In the genomic region with DNA sequence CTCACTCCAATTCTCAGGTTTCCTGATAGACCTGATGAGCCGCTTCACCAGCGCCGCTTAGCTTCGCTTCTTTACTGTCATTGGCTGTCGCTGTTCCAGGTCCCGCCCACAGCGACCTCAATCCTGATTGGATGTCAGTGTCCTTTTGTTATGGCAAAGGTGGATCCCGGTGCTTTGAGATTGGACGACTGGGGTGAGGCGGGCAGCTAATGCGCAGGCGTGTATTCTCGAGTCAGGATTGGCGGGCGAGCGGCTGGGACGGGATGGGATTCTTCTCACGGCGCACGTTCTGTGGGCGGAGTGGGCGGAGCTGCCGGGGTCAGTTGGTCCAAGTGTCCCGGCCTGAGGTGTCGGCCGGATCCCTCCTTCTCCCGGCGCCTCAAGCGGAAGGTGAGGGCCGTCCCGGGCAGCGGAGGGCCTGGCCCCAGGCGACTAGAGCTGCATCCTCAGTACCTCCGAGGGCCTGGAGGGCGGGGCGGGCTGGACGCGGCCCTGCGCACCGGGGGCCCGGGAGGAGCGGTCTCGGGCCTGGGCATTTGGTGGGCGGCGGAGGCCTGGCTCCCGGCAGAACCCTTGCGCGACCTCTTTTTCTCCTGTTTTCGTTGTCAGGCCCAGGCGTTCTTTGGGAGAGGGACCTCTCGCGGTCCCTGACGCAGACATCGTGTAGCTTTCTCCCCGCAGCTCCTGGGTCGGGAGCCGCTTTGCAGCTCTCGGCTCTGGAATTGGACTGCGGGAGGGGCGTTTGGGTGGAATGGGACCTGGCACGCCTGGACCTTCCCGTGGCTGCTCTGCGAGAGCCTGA, we compare ENCODE assay signal across 8 cellular contexts. TPM values are rescaled to one million over a fixed set of nuclear protein-coding genes. Genes with fewer than 3 reads are reported as not detected.
DNase-seq lines count a peak whose midpoint lies in the region; ATAC-seq, FAIRE-seq and TF ChIP-seq lines count a peak whose summit lies in the region.

A gene (plus strand): TSS at position 319 of the 802 bp plus-strand sequence. CDS start 5,525 bp downstream, outside the sequence.

- WGBS in H1 (ENCODE audit: extremely low coverage in 1 of 2, insufficient coverage in 1 of 2, insufficient read length in 1 of 2, insufficient replicate concordance in 2 of 2, low coverage in 1 of 2, low lambda C conversion rate in 2 of 2, missing lambda C conversion rate in 1 of 2), 2 experiments: 1% methylated on average over 50 of the region's 63 CpGs; no CpG with 5 or more reads in 1 of the 2 experiments

- no peaks in the 10 kb centered on the region for H3K36me3 ChIP-seq in CD8-positive, alpha-beta memory T cell (ENCODE audit: insufficient read depth, low read length)
- H3K36me3 ChIP-seq in H1 (ENCODE audit: control insufficient read depth in 2 of 4, insufficient read depth in 4 of 4, low read length in 3 of 4): no peaks in the 10 kb centered on the region

- peak within 1 kb of the TSS; percentile 81 for H2AFZ ChIP-seq in H1 (ENCODE audit: low read length)

- H3K9me3 Mint-ChIP-seq in CD8-positive, alpha-beta memory T cell: no peaks in the 10 kb centered on the region
- H3K9me3 Mint-ChIP-seq in memory B cell: no peaks in the 10 kb centered on the region

- TF ChIP-seq CTCF in H1 (IDR thresholded peaks at IDR 0.05; ENCODE audit: control extremely low read depth in 1 of 3, insufficient read depth in 1 of 3, low read depth in 1 of 3, low read length in 3 of 3): no peak

- ATAC-seq in GM19468 (IDR thresholded peaks at IDR 0.05; ENCODE audit: extremely low read depth, unreplicated experiment) (peak; percentile 94), memory B cell (ENCODE audit: low read depth) (peak; percentile 90)

- 0 out of 3 replicates have a peak, but pooled peaks of 1 of the 2 experiments have one; percentile 6 for TF ChIP-seq EP300 in H1 (IDR thresholded peaks at IDR 0.05; ENCODE audit: borderline replicate concordance in 1 of 2, low read depth in 2 of 2, low read length in 2 of 2)

- peaks cover 1% of the 10 kb centered on the region in 2 experiments for H4K20me1 ChIP-seq in H1 (replicated peaks in 1 of 2; ENCODE audit: control insufficient read depth in 1 of 2, insufficient read depth in 2 of 2, low read length in 2 of 2)

- peaks cover 21% of the 10 kb centered on the region for H3K4me1 ChIP-seq in CD8-positive, alpha-beta memory T cell (ENCODE audit: insufficient read depth, low read length)
- peaks cover 0 to 4% (median 0%) of the 10 kb centered on the region in 4 experiments; a peak in 2 of 7 replicates for H3K4me1 ChIP-seq in H1 (replicated peaks in 1 of 4; ENCODE audit: control insufficient read depth in 3 of 4, insufficient read depth in 4 of 4, low read length in 3 of 4)

- H3K18ac ChIP-seq in H1 (ENCODE audit: extremely low read depth, low read length): peak within 1 kb of the TSS; percentile 64; the same call in 1 of the 2 replicates

- peaks cover 7 to 45% of the 10 kb centered on the region in 2 experiments; a peak in 3 of 4 replicates for H3K79me2 ChIP-seq in H1 (ENCODE audit: control insufficient read depth in 1 of 2, insufficient read depth in 2 of 2, low read length in 2 of 2)

- H3K14ac ChIP-seq in H1 (ENCODE audit: insufficient read length): no peak within 1 kb of the TSS

- peak within 1 kb of the TSS in 1 of 7 donors; percentile 82 for H3K4me3 Mint-ChIP-seq in CD8-positive, alpha-beta memory T cell
- H3K4me3 Mint-ChIP-seq in memory B cell: no peak within 1 kb of the TSS

- peaks cover 27 to 41% (median 32%) of the 10 kb centered on the region in 3 donors for H3K4me1 Mint-ChIP-seq in CD8-positive, alpha-beta memory T cell
- H3K4me1 Mint-ChIP-seq in memory B cell: peaks cover 25% of the 10 kb centered on the region

- H3K4me3 ChIP-seq in CD8-positive, alpha-beta memory T cell (ENCODE audit: low read length): peak within 1 kb of the TSS; percentile 88
- H3K4me3 ChIP-seq in H1 (ENCODE audit: extremely low read depth in 1 of 4, insufficient read depth in 2 of 4, low read depth in 3 of 4, low read length in 4 of 4): peak within 1 kb of the TSS; percentile 86 to 96 (median 92)

- no peak within 1 kb of the TSS for H2BK120ac ChIP-seq in H1 (replicated peaks; ENCODE audit: low read depth, low read length)

- peak within 1 kb of the TSS; percentile 67 for H3K27ac ChIP-seq in CD8-positive, alpha-beta memory T cell (ENCODE audit: low read depth, low read length)
- peak within 1 kb of the TSS; percentile 74 for H3K27ac ChIP-seq in H1 (ENCODE audit: low read depth, low read length)

- DNase-seq in CD8-positive, alpha-beta memory T cell: peak; percentile 94 to 98 (median 97)
- DNase-seq in HS-5 (ENCODE audit: low read depth) (peak; percentile 96), H1 (ENCODE audit: low read depth in 1 of 2, low spot score in 2 of 2) (peak; percentile 94 to 99), memory B cell (ENCODE audit: low spot score in 2 of 2) (peak; percentile 82 to 92)
- DNase-seq in NK-92 treated with Interleukin-12 subunit alpha and Interleukin-12 subunit beta, amount 100 ng/mL, for 24 hours (lab: John Stamatoyannopoulos, UW): peak; percentile 89
- DNase-seq in activated CD8-positive, alpha-beta memory T cell treated with anti-CD3 and anti-CD28 coated beads for 48 hours (ENCODE audit: low read depth in 2 of 3, low spot score in 2 of 3): peak; percentile 76 to 94 (median 89)
- DNase-seq in stimulated activated CD8-positive, alpha-beta memory T cell treated with anti-CD3 and anti-CD28 coated beads, Interleukin-12 subunit alpha, Interleukin-12 subunit beta, amount 100 ng/mL, for 24 hours (ENCODE audit: extremely low read depth): peak; percentile 93

- peak within 1 kb of the TSS; percentile 45 for H4K5ac ChIP-seq in H1 (ENCODE audit: insufficient read length, low read depth, low read length)

- CTCF ChIA-PET in CD8-positive, alpha-beta memory T cell (lab: Charles Lee): interaction anchor here (0.6 to 4.3 kb wide), 5 partner anchors 9 to 1188 kb away, joined by 3 to 68 read pairs (median 10); a partner anchor contains a TSS
- CTCF ChIA-PET in H1 (lab: Charles Lee; ENCODE audit: partially characterized antibody): interaction anchor here (1.1 to 4.2 kb wide), 6 partner anchors 13 to 200 kb away, joined by 3 to 41 read pairs (median 4); a partner anchor contains a TSS

- FAIRE-seq in H1 (lab: Jason Lieb, UNC): peak; percentile 94

- peaks cover 1 to 6% of the 10 kb centered on the region in 2 donors for H3K27me3 Mint-ChIP-seq in CD8-positive, alpha-beta memory T cell
- H3K27me3 Mint-ChIP-seq in memory B cell: no peaks in the 10 kb centered on the region

- no peak for TF ChIP-seq RAD21 in H1 (IDR thresholded peaks at IDR 0.05 in 1 of 2, conservative IDR thresholded peaks at IDR 0.05 in 1 of 2; ENCODE audit: low read depth in 2 of 2, low read length in 2 of 2)

- H3K23ac ChIP-seq in H1 (ENCODE audit: insufficient read length): no peak within 1 kb of the TSS

- H3K9me3 ChIP-seq in CD8-positive, alpha-beta memory T cell (ENCODE audit: low read length): no peaks in the 10 kb centered on the region
- H3K9me3 ChIP-seq in H1 (ENCODE audit: insufficient read depth in 2 of 2, low read depth in 1 of 2, low read length in 1 of 2): no peaks in the 10 kb centered on the region

- POLR2A ChIA-PET in CD8-positive, alpha-beta memory T cell (lab: Charles Lee): interaction anchor here (0.6 to 2.4 kb wide), 5 partner anchors 8 to 920 kb away, joined by 3 to 18 read pairs (median 3); a partner anchor contains a TSS
- POLR2A ChIA-PET in H1 (lab: Charles Lee; ENCODE audit: partially characterized antibody): interaction anchor here (0.5 to 3.7 kb wide), 13 partner anchors 10 to 759 kb away, joined by 3 to 14 read pairs (median 3); a partner anchor contains a TSS

- no peak within 1 kb of the TSS for H4K91ac ChIP-seq in H1 (replicated peaks; ENCODE audit: insufficient read length, low read length)

- H2BK20ac ChIP-seq in H1 (ENCODE audit: low read length): no peak within 1 kb of the TSS

- peak within 1 kb of the TSS; percentile 88 for H3K4me2 ChIP-seq in H1 (ENCODE audit: insufficient read depth in 1 of 2, low read depth in 2 of 2, low read length in 2 of 2)

- H2BK5ac ChIP-seq in H1 (ENCODE audit: low read depth, low read length): peak within 1 kb of the TSS; percentile 58; the same call in 1 of the 2 replicates

- TF ChIP-seq POLR2A in H1 (IDR thresholded peaks at IDR 0.05; ENCODE audit: control extremely low read depth in 1 of 2, low read depth in 2 of 2, low read length in 2 of 2): peak in 1 of 2 experiments; percentile 84; a peak in 2 of 3 replicates

- H3K23me2 ChIP-seq in H1 (ENCODE audit: low read depth, low read length): peaks cover 5% of the 10 kb centered on the region

- no peaks in the 10 kb centered on the region for H3K27me3 ChIP-seq in CD8-positive, alpha-beta memory T cell (ENCODE audit: insufficient read depth, low read length, poor library complexity, severe bottlenecking)
- no peaks in the 10 kb centered on the region for H3K27me3 ChIP-seq in H1 (replicated peaks in 1 of 4; ENCODE audit: control insufficient read depth in 3 of 4, extremely low read depth in 1 of 4, insufficient read depth in 3 of 4, low read length in 3 of 4)

- H3K79me1 ChIP-seq in H1 (ENCODE audit: low read depth, low read length): no peaks in the 10 kb centered on the region

- H3K4ac ChIP-seq in H1 (replicated peaks; ENCODE audit: insufficient read length, low read depth, low read length): no peak within 1 kb of the TSS

- H3K9ac ChIP-seq in H1 (replicated peaks in 1 of 4; ENCODE audit: extremely low read depth in 1 of 4, low read depth in 3 of 4, low read length in 3 of 4): peak within 1 kb of the TSS; percentile 76 to 87 (median 79)

- H3K27ac Mint-ChIP-seq in CD8-positive, alpha-beta memory T cell: peak within 1 kb of the TSS; percentile 11 to 86 (median 68)
- H3K27ac Mint-ChIP-seq in memory B cell: no peak within 1 kb of the TSS

- H3K36me3 Mint-ChIP-seq in CD8-positive, alpha-beta memory T cell: peaks cover 0 to 1% (median 0%) of the 10 kb centered on the region in 3 donors
- no peaks in the 10 kb centered on the region for H3K36me3 Mint-ChIP-seq in memory B cell

- no peak within 1 kb of the TSS for H2BK15ac ChIP-seq in H1 (ENCODE audit: low read length)

- H3K56ac ChIP-seq in H1 (replicated peaks; ENCODE audit: insufficient read length, low read depth, low read length): no peak within 1 kb of the TSS

- H4K8ac ChIP-seq in H1 (ENCODE audit: extremely low read depth, insufficient read depth, low read length): peak within 1 kb of the TSS; percentile 63

- no peak within 1 kb of the TSS for H2AK5ac ChIP-seq in H1 (ENCODE audit: low read depth, low read length)

- no peak within 1 kb of the TSS for H2BK12ac ChIP-seq in H1 (ENCODE audit: low read depth, low read length)

RNA-seq across cellular contexts. Expression of the gene that starts here (rescaled TPM):
- 10 to 100 TPM; 39.6 to 40.8 TPM for total RNA-seq in CD8-positive, alpha-beta memory T cell
- 35.4 TPM for polyA plus RNA-seq in CD8-positive, alpha-beta memory T cell
- 33.1 and 33.4 TPM in 2 replicates for total RNA-seq in H1 (2021; fragmentation: NEBNext Ultra II Directional; extraction: Animal tissue kit (Norgen Biotek cat#: 25700))
- polyA plus RNA-seq in H1 (2011; rRNA removed): 4.5 and 12.1 TPM in 2 replicates
- polyA plus RNA-seq in H1 (2011; cell fraction: cytosol; rRNA removed): 19.2 TPM
- 2.0 TPM for polyA plus RNA-seq in H1 (2011; cell fraction: nucleus; rRNA removed)
- polyA plus RNA-seq in H1 (2012, experiment 1 of 2): 10.1 to 24.6 TPM (median 11.7 TPM) in 4 replicates
- 6.1 TPM for polyA plus RNA-seq in H1 (2012, experiment 2 of 2)
- 19.1 TPM for polyA plus RNA-seq in H1 (2013, experiment 1 of 2)
- polyA plus RNA-seq in H1 (2013, experiment 2 of 2): 21.2 TPM
- 4.2 and 5.2 TPM in 2 replicates for polyA minus RNA-seq in H1 (2011; rRNA and poly(A)+ RNA removed)
- 11.4 TPM for polyA minus RNA-seq in H1 (2011; cell fraction: cytosol; rRNA and poly(A)+ RNA removed)
- 12.6 TPM for polyA minus RNA-seq in H1 (2011; cell fraction: nucleus; rRNA and poly(A)+ RNA removed)

Comparison
In these comparisons a context has a peak if more than half of its experiments do, and no peak if none do; other contexts are left out.
1. Peak in every context shown above with its lines: DNase-seq, ATAC-seq, H3K4me3 ChIP-seq and H3K27ac ChIP-seq.